ENCODE assay signal across 10 cellular contexts in genomic region chr2:142880275-142880674, GRCh38. TPM values are rescaled to one million over a fixed set of nuclear protein-coding genes. Genes with fewer than 3 reads are reported as not detected.
DNase-seq lines count a peak whose midpoint lies in the region; ATAC-seq and TF ChIP-seq lines count a peak whose summit lies in the region.
"Had no signal": no experiment of that assay in that cellular context is flagged by ENCODE, and none has a peak within 500 bp of the region (broad histone marks: within the 10 kb centered on the region; RNA-seq: fewer than 3 reads in every experiment).

No MANE protein-coding gene starts in this region.

- in situ Hi-C loops in mammary epithelial cell (cut with MboI; ENCODE audit: low sequenced_read_pairs in 2 of 2) = no loop called here

- H3K36me3 Mint-ChIP-seq in Calu3 (ENCODE audit: insufficient read depth, unreplicated experiment) = peaks cover 58% of the 10 kb centered on the region

- no peak overlapping the region for H4K91ac ChIP-seq in mesenchymal stem cell (ENCODE audit: low read length)

- no peaks in the 10 kb centered on the region for H4K20me1 ChIP-seq in mammary epithelial cell (ENCODE audit: insufficient read depth, low read length)

- H3K27me3 Mint-ChIP-seq in Calu3 (ENCODE audit: unreplicated experiment) = no peaks in the 10 kb centered on the region

- H3K9ac ChIP-seq in mammary epithelial cell (ENCODE audit: insufficient read depth, low read length) (no peak overlapping the region), mesenchymal stem cell (ENCODE audit: low read length) (peak overlapping the region; percentile 57)

- no peak overlapping the region for H4K8ac ChIP-seq in mesenchymal stem cell (ENCODE audit: low read length)

- CTCF ChIA-PET in Calu3 (lab: Charles Lee) = interaction anchor here (1.6 kb wide), 1 partner anchor 20 kb away, joined by 4 read pairs; no protein-coding TSS in a partner anchor
- CTCF ChIA-PET in mammary epithelial cell (lab: Charles Lee; ENCODE audit: low non-redundant PET) = no interaction called here

- H3K79me1 ChIP-seq in mesenchymal stem cell (replicated peaks; ENCODE audit: low read length, poor library complexity, severe bottlenecking) = no peaks in the 10 kb centered on the region

- H2BK15ac ChIP-seq in mesenchymal stem cell (ENCODE audit: low read depth, poor library complexity, severe bottlenecking) = no peak overlapping the region

- H2BK12ac ChIP-seq in mesenchymal stem cell (ENCODE audit: low read length in 2 of 2) = no peak overlapping the region

- H3K27me3 ChIP-seq in mammary epithelial cell (ENCODE audit: insufficient read depth, low read length) (no peaks in the 10 kb centered on the region), mesenchymal stem cell (ENCODE audit: control insufficient read depth in 1 of 2, insufficient read depth in 1 of 2, low read length in 2 of 2) (no peaks in the 10 kb centered on the region)

- H3K18ac ChIP-seq in mesenchymal stem cell (ENCODE audit: low read depth in 1 of 2, low read length in 2 of 2) = no peak overlapping the region

- H3K23ac ChIP-seq in mesenchymal stem cell (ENCODE audit: low read length in 2 of 2) = no peak overlapping the region

- H3K36me3 ChIP-seq in mammary epithelial cell (ENCODE audit: insufficient read depth, low read length) (no peaks in the 10 kb centered on the region), mesenchymal stem cell (ENCODE audit: control insufficient read depth in 1 of 2, insufficient read depth in 2 of 2, low read depth in 1 of 2, low read length in 2 of 2) (no peaks in the 10 kb centered on the region)

- H3K4me3 Mint-ChIP-seq in Calu3 (ENCODE audit: low read depth, unreplicated experiment) = peak overlapping the region; percentile 91

- H3K4me3 ChIP-seq in mammary epithelial cell (replicated peaks in 1 of 3; ENCODE audit: insufficient read depth in 1 of 3, low read depth in 2 of 3, low read length in 3 of 3) (no peak overlapping the region), mesenchymal stem cell (ENCODE audit: insufficient read depth in 1 of 2, low read depth in 1 of 2, low read length in 2 of 2) (peak overlapping the region in 1 of 2 experiments; percentile 14)

- peak overlapping the region; percentile 28 for H3K27ac Mint-ChIP-seq in Calu3 (ENCODE audit: unreplicated experiment)

- H2AFZ ChIP-seq in mammary epithelial cell (ENCODE audit: low read depth, low read length) (peak overlapping the region; percentile 44), mesenchymal stem cell (ENCODE audit: low read depth, low read length) (no peak overlapping the region)

- no TSS peak for BruUV-seq in Calu3 (replicated peaks; lab: Mats Ljungman, UMichigan)
- no TSS peak for BruUV-seq in mammary epithelial cell (replicated peaks; lab: Mats Ljungman, UMichigan)

- H2BK120ac ChIP-seq in mesenchymal stem cell (ENCODE audit: low read depth, low read length) = no peak overlapping the region

- H2AK5ac ChIP-seq in mesenchymal stem cell (ENCODE audit: low read length, severe bottlenecking) = no peak overlapping the region

- peaks cover 31% of the 10 kb centered on the region for H3K4me1 ChIP-seq in mammary epithelial cell (ENCODE audit: insufficient read depth, low read length)
- H3K4me1 ChIP-seq in mesenchymal stem cell (ENCODE audit: control insufficient read depth, insufficient read depth, low read depth, low read length) = peaks cover 2% of the 10 kb centered on the region

- TF ChIP-seq CTCF in Calu3 (IDR thresholded peaks at IDR 0.05; ENCODE audit: unreplicated experiment) (no peak), mammary epithelial cell (conservative IDR thresholded peaks at IDR 0.05 in 1 of 2, IDR thresholded peaks at IDR 0.05 in 1 of 2; ENCODE audit: extremely low read depth in 1 of 2, insufficient read depth in 1 of 2, low read depth in 1 of 2, low read length in 2 of 2) (no peak)

- intact Hi-C loops in Calu3 (cut with micrococcal nuclease; ENCODE audit: unreplicated experiment) (no loop called here), mammary epithelial cell (cut with micrococcal nuclease) (no loop called here), posterior cingulate gyrus (cut with DNase I) (no loop called here)

- peak; percentile 26 for ATAC-seq in HG03060 (IDR thresholded peaks at IDR 0.05; ENCODE audit: low read depth, unreplicated experiment)
- ATAC-seq in GM21390 (IDR thresholded peaks at IDR 0.05; ENCODE audit: unreplicated experiment) = no peak

- H2BK5ac ChIP-seq in mesenchymal stem cell (ENCODE audit: low read depth, low read length, poor library complexity, severe bottlenecking) = no peak overlapping the region

- no peak overlapping the region for H3K4ac ChIP-seq in mesenchymal stem cell (ENCODE audit: low read depth in 1 of 2, low read length in 2 of 2)

- DNase-seq in Calu3 (no peak), mammary epithelial cell (peak; percentile 72), mesenchymal stem cell (peak; percentile 72), posterior cingulate gyrus (no peak), NCI-H1417 (lab: John Stamatoyannopoulos, UW) (no peak)
- no peak for DNase-seq in activated CD4-positive, CD25-positive, alpha-beta regulatory T cell treated with anti-CD3 and anti-CD28 coated beads, Interleukin-2, amount 50 U/mL, for 72 hours
- DNase-seq: amygdala, kidney had no signal

- peaks cover 49% of the 10 kb centered on the region for H3K4me1 Mint-ChIP-seq in Calu3 (ENCODE audit: low read depth, unreplicated experiment)

- H3K14ac ChIP-seq in mesenchymal stem cell (ENCODE audit: low read length in 2 of 2) = no peak overlapping the region

- H3K79me2 ChIP-seq in mammary epithelial cell (ENCODE audit: insufficient read depth, low read length) = no peaks in the 10 kb centered on the region

- H3K4me2 ChIP-seq in mammary epithelial cell (ENCODE audit: insufficient read depth, low read depth, low read length) (no peak overlapping the region), mesenchymal stem cell (ENCODE audit: low read length, poor library complexity, severe bottlenecking) (no peak overlapping the region)

- H3K9me3 ChIP-seq in mammary epithelial cell (replicated peaks; ENCODE audit: insufficient read depth, low read length) (no peaks in the 10 kb centered on the region), mesenchymal stem cell (ENCODE audit: control insufficient read depth, low read length) (no peaks in the 10 kb centered on the region)

- peak overlapping the region; percentile 25 for H3K27ac ChIP-seq in mammary epithelial cell (ENCODE audit: insufficient read depth, low read depth, low read length)
- no peak overlapping the region for H3K27ac ChIP-seq in mesenchymal stem cell (ENCODE audit: low read length, poor library complexity, severe bottlenecking)

- H3K9me3 Mint-ChIP-seq in Calu3 (ENCODE audit: low read depth, unreplicated experiment) = no peaks in the 10 kb centered on the region

- dilution Hi-C loops in mammary epithelial cell (cut with HindIII; ENCODE audit: low sequenced_read_pairs) = no loop called here

RNA-seq across cellular contexts. Expression of gene KYNU, which starts 2.8 kb away (rescaled TPM):
- total RNA-seq in Calu3 (2022) (64.2 and 78.7 TPM in 2 replicates), mammary epithelial cell (1 to 10 TPM; 1.6 to 3.3 TPM)
- polyA plus RNA-seq in mammary epithelial cell = 1.4 TPM
- polyA minus RNA-seq in mammary epithelial cell = 0.62 TPM
- polyA plus RNA-seq in mesenchymal stem cell (2013, experiment 1 of 2) = 4.1 TPM
- polyA plus RNA-seq in mesenchymal stem cell (2013, experiment 2 of 2) = 4.0 TPM

Comparison
In these comparisons a context has a peak if more than half of its experiments do, and no peak if none do; other contexts are left out.
1. DNase-seq: peak in mammary epithelial cell (single experiment) and mesenchymal stem cell (single experiment); none in Calu3 (single experiment), posterior cingulate gyrus (0 of 10), NCI-H1417 (0 of 3) and activated CD4-positive, CD25-positive, alpha-beta regulatory T cell treated with anti-CD3 and anti-CD28 coated beads, Interleukin-2, amount 50 U/mL, for 72 hours (single experiment).
2. RNA of gene KYNU, which starts 2.8 kb away (total RNA-seq): 64.2 to 78.7 TPM in Calu3; 1.6 to 3.3 TPM in mammary epithelial cell; every median in the first group is over 10 times any median in the second.